24 cellular contexts compared by ENCODE assay signal in genomic region chr9:120776788-120777187, GRCh38. TPM values are rescaled to one million over a fixed set of nuclear protein-coding genes. Genes with fewer than 3 reads are reported as not detected.
DNase-seq lines count a peak whose midpoint lies in the region; ATAC-seq and TF ChIP-seq lines count a peak whose summit lies in the region.
"Had no signal": no experiment of that assay in that cellular context is flagged by ENCODE, and none has a peak within 500 bp of the region (broad histone marks: within the 10 kb centered on the region; RNA-seq: fewer than 3 reads in every experiment).

No MANE protein-coding gene starts in this region.

- peak overlapping the region; percentile 60 for H3K27ac ChIP-seq in smooth muscle cell (ENCODE audit: low read depth)
- H3K27ac ChIP-seq in substantia nigra (ENCODE audit: low read depth, low read length, poor library complexity, severe bottlenecking) = no peak overlapping the region
- H3K27ac ChIP-seq: GM23248, SJCRH30 had no signal

- intact Hi-C loops in activated T-helper 2 cell treated with anti-CD3 and anti-CD28 coated beads, Interferon-gamma antibody, Interleukin-2, Interleukin-4, amounts not matched to agents 10 μg/mL and 5 μg/mL and 100 μg/mL, durations not matched to agents 14 hours and 24 hours and 36 hours (cut with micrococcal nuclease) = no loop called here
- intact Hi-C loops in dendritic cell treated with granulocyte-macrophage colony-stimulating factor and Interleukin-4, amounts not matched to agents 40 ng/mL and 50 ng/mL, for 4 days (cut with micrococcal nuclease) = no loop called here

- no peaks in the 10 kb centered on the region for H3K9me3 Mint-ChIP-seq in activated naive CD4-positive, alpha-beta T cell treated with anti-CD3 and anti-CD28 coated beads, Interleukin-2, amount 50 U/mL, for 24 hours
- H3K9me3 Mint-ChIP-seq in activated naive CD4-positive, alpha-beta T cell treated with anti-CD3 and anti-CD28 coated beads, Interleukin-2, amount 10 ng/mL, durations not matched to agents 7 days and 5 days = no peaks in the 10 kb centered on the region
- H3K9me3 Mint-ChIP-seq in activated T-helper 2 cell treated with anti-CD3 and anti-CD28 coated beads, Interferon-gamma antibody, Interleukin-2, Interleukin-4, amounts not matched to agents 10 μg/mL and 5 μg/mL and 100 μg/mL, durations not matched to agents 14 hours and 24 hours and 36 hours = no peaks in the 10 kb centered on the region
- no peaks in the 10 kb centered on the region for H3K9me3 Mint-ChIP-seq in dendritic cell treated with granulocyte-macrophage colony-stimulating factor and Interleukin-4, amounts not matched to agents 40 ng/mL and 50 ng/mL, for 4 days
- H3K9me3 Mint-ChIP-seq: CD8-positive, alpha-beta memory T cell; H9; HFFc6 had no signal

- no peaks in the 10 kb centered on the region for H3K4me1 ChIP-seq in smooth muscle cell (ENCODE audit: low read depth)
- H3K4me1 ChIP-seq: SJCRH30 had no signal

- no peak for TF ChIP-seq CTCF in smooth muscle cell (IDR thresholded peaks at IDR 0.05; ENCODE audit: borderline replicate concordance, insufficient read depth, poor library complexity, severe bottlenecking)

- no peaks in the 10 kb centered on the region for H3K27me3 ChIP-seq in smooth muscle cell (ENCODE audit: low read depth)
- H3K27me3 ChIP-seq: SJCRH30 had no signal

- no peak overlapping the region for H3K4me2 ChIP-seq in smooth muscle cell

- CTCF ChIA-PET in activated naive CD4-positive, alpha-beta T cell treated with anti-CD3 and anti-CD28 coated beads, Interleukin-2, amount 10 ng/mL, durations not matched to agents 7 days and 5 days (lab: Charles Lee) = no interaction called here

- no peak for ATAC-seq in GM19397 (IDR thresholded peaks at IDR 0.05; ENCODE audit: unreplicated experiment)
- ATAC-seq: Panc1 had no signal

- H3K79me2 ChIP-seq in smooth muscle cell (ENCODE audit: low read depth) = peaks cover 19% of the 10 kb centered on the region

- H3K4me3 ChIP-seq in smooth muscle cell = no peak overlapping the region
- H3K4me3 ChIP-seq: GM23248, SJCRH30 had no signal

- DNase-seq in activated naive CD4-positive, alpha-beta T cell treated with anti-CD3 and anti-CD28 coated beads, Interleukin-2, amount 10 ng/mL, durations not matched to agents 7 days and 5 days = no peak
- no peak for DNase-seq in activated T-helper 2 cell treated with anti-CD3 and anti-CD28 coated beads, Interferon-gamma antibody, Interleukin-2, Interleukin-4, amounts not matched to agents 10 μg/mL and 5 μg/mL and 100 μg/mL, durations not matched to agents 14 hours and 24 hours and 36 hours (ENCODE audit: low spot score)
- DNase-seq in smooth muscle cell (lab: John Stamatoyannopoulos, UW; ENCODE audit: unreplicated experiment) (no peak), substantia nigra (lab: John Stamatoyannopoulos, UW) (no peak), cerebellar cortex (ENCODE audit: low spot score) (no peak)
- DNase-seq: 8988T; AML-193; C1 segment of cervical spinal cord; CD8-positive, alpha-beta memory T cell; GM23248; H9; HFFc6; NCI-H1105; NCI-H146; NCI-H2081; NCI-H2171; NCI-H345; NCI-H524; NCI-H774; SJCRH30 had no signal

- no peaks in the 10 kb centered on the region for H3K9me3 ChIP-seq in smooth muscle cell (replicated peaks; ENCODE audit: low read depth)
- H3K9me3 ChIP-seq: SJCRH30 had no signal

- H3K27ac Mint-ChIP-seq in activated naive CD4-positive, alpha-beta T cell treated with anti-CD3 and anti-CD28 coated beads, Interleukin-2, amount 50 U/mL, for 24 hours = peak overlapping the region; percentile 32
- H3K27ac Mint-ChIP-seq in activated naive CD4-positive, alpha-beta T cell treated with anti-CD3 and anti-CD28 coated beads, Interleukin-2, amount 10 ng/mL, durations not matched to agents 7 days and 5 days = no peak overlapping the region
- H3K27ac Mint-ChIP-seq in activated T-helper 2 cell treated with anti-CD3 and anti-CD28 coated beads, Interferon-gamma antibody, Interleukin-2, Interleukin-4, amounts not matched to agents 10 μg/mL and 5 μg/mL and 100 μg/mL, durations not matched to agents 14 hours and 24 hours and 36 hours = peak overlapping the region; percentile 47
- peak overlapping the region; percentile 5 for H3K27ac Mint-ChIP-seq in dendritic cell treated with granulocyte-macrophage colony-stimulating factor and Interleukin-4, amounts not matched to agents 40 ng/mL and 50 ng/mL, for 4 days
- H3K27ac Mint-ChIP-seq: H9, HFFc6 had no signal

- peaks cover 20% of the 10 kb centered on the region for H3K4me1 Mint-ChIP-seq in activated naive CD4-positive, alpha-beta T cell treated with anti-CD3 and anti-CD28 coated beads, Interleukin-2, amount 50 U/mL, for 24 hours
- H3K4me1 Mint-ChIP-seq in activated naive CD4-positive, alpha-beta T cell treated with anti-CD3 and anti-CD28 coated beads, Interleukin-2, amount 10 ng/mL, durations not matched to agents 7 days and 5 days = peaks cover 5% of the 10 kb centered on the region
- H3K4me1 Mint-ChIP-seq in activated T-helper 2 cell treated with anti-CD3 and anti-CD28 coated beads, Interferon-gamma antibody, Interleukin-2, Interleukin-4, amounts not matched to agents 10 μg/mL and 5 μg/mL and 100 μg/mL, durations not matched to agents 14 hours and 24 hours and 36 hours (ENCODE audit: low read depth) = peaks cover 10% of the 10 kb centered on the region
- peaks cover under 1% of the 10 kb centered on the region for H3K4me1 Mint-ChIP-seq in dendritic cell treated with granulocyte-macrophage colony-stimulating factor and Interleukin-4, amounts not matched to agents 40 ng/mL and 50 ng/mL, for 4 days (ENCODE audit: low read depth)
- H3K4me1 Mint-ChIP-seq: H9 had no signal

- peaks cover 18% of the 10 kb centered on the region for H3K36me3 Mint-ChIP-seq in activated naive CD4-positive, alpha-beta T cell treated with anti-CD3 and anti-CD28 coated beads, Interleukin-2, amount 50 U/mL, for 24 hours
- H3K36me3 Mint-ChIP-seq in activated naive CD4-positive, alpha-beta T cell treated with anti-CD3 and anti-CD28 coated beads, Interleukin-2, amount 10 ng/mL, durations not matched to agents 7 days and 5 days = peaks cover 55% of the 10 kb centered on the region
- peaks cover 70% of the 10 kb centered on the region for H3K36me3 Mint-ChIP-seq in activated T-helper 2 cell treated with anti-CD3 and anti-CD28 coated beads, Interferon-gamma antibody, Interleukin-2, Interleukin-4, amounts not matched to agents 10 μg/mL and 5 μg/mL and 100 μg/mL, durations not matched to agents 14 hours and 24 hours and 36 hours (ENCODE audit: low read depth)
- H3K36me3 Mint-ChIP-seq in dendritic cell treated with granulocyte-macrophage colony-stimulating factor and Interleukin-4, amounts not matched to agents 40 ng/mL and 50 ng/mL, for 4 days (ENCODE audit: low read depth) = peaks cover 85% of the 10 kb centered on the region

- no peak overlapping the region for H3K9ac ChIP-seq in smooth muscle cell (ENCODE audit: low read depth)
- H3K9ac ChIP-seq: GM23248 had no signal

- peaks cover 3% of the 10 kb centered on the region for H3K36me3 ChIP-seq in smooth muscle cell (ENCODE audit: low read depth)

- WGBS in smooth muscle cell (ENCODE audit: low lambda C conversion rate) = 92% methylated on average over 1 of the region's 1 CpG

- H3F3A ChIP-seq in smooth muscle cell (ENCODE audit: low read depth) = no peaks in the 10 kb centered on the region

- no peak overlapping the region for H3K4me3 Mint-ChIP-seq in activated naive CD4-positive, alpha-beta T cell treated with anti-CD3 and anti-CD28 coated beads, Interleukin-2, amount 50 U/mL, for 24 hours
- no peak overlapping the region for H3K4me3 Mint-ChIP-seq in activated naive CD4-positive, alpha-beta T cell treated with anti-CD3 and anti-CD28 coated beads, Interleukin-2, amount 10 ng/mL, durations not matched to agents 7 days and 5 days
- H3K4me3 Mint-ChIP-seq in activated T-helper 2 cell treated with anti-CD3 and anti-CD28 coated beads, Interferon-gamma antibody, Interleukin-2, Interleukin-4, amounts not matched to agents 10 μg/mL and 5 μg/mL and 100 μg/mL, durations not matched to agents 14 hours and 24 hours and 36 hours (ENCODE audit: low read depth) = no peak overlapping the region
- no peak overlapping the region for H3K4me3 Mint-ChIP-seq in dendritic cell treated with granulocyte-macrophage colony-stimulating factor and Interleukin-4, amounts not matched to agents 40 ng/mL and 50 ng/mL, for 4 days
- H3K4me3 Mint-ChIP-seq: CD8-positive, alpha-beta memory T cell; H9; HFFc6 had no signal

- H2AFZ ChIP-seq in smooth muscle cell (ENCODE audit: low read depth) = no peak overlapping the region
- H2AFZ ChIP-seq: GM23248 had no signal

- no peaks in the 10 kb centered on the region for H3K27me3 Mint-ChIP-seq in activated naive CD4-positive, alpha-beta T cell treated with anti-CD3 and anti-CD28 coated beads, Interleukin-2, amount 50 U/mL, for 24 hours
- H3K27me3 Mint-ChIP-seq in activated naive CD4-positive, alpha-beta T cell treated with anti-CD3 and anti-CD28 coated beads, Interleukin-2, amount 10 ng/mL, durations not matched to agents 7 days and 5 days = no peaks in the 10 kb centered on the region
- H3K27me3 Mint-ChIP-seq in activated T-helper 2 cell treated with anti-CD3 and anti-CD28 coated beads, Interferon-gamma antibody, Interleukin-2, Interleukin-4, amounts not matched to agents 10 μg/mL and 5 μg/mL and 100 μg/mL, durations not matched to agents 14 hours and 24 hours and 36 hours (ENCODE audit: low read depth) = no peaks in the 10 kb centered on the region
- H3K27me3 Mint-ChIP-seq in dendritic cell treated with granulocyte-macrophage colony-stimulating factor and Interleukin-4, amounts not matched to agents 40 ng/mL and 50 ng/mL, for 4 days = no peaks in the 10 kb centered on the region
- H3K27me3 Mint-ChIP-seq: CD8-positive, alpha-beta memory T cell had no signal

- peaks cover 33% of the 10 kb centered on the region for H4K20me1 ChIP-seq in smooth muscle cell (ENCODE audit: low read depth)

RNA-seq across cellular contexts. Expression of gene FBXW2, which starts 16.4 kb away (rescaled TPM):
- 79.7 and 80.2 TPM in 2 replicates for total RNA-seq in activated T-helper 2 cell treated with anti-CD3 and anti-CD28 coated beads, Interferon-gamma antibody, Interleukin-2, Interleukin-4, amounts not matched to agents 10 μg/mL and 5 μg/mL and 100 μg/mL, durations not matched to agents 14 hours and 24 hours and 36 hours
- total RNA-seq in smooth muscle cell = 17.2 and 35.4 TPM in 2 replicates
- polyA plus RNA-seq in smooth muscle cell = 22.1 and 28.6 TPM in 2 replicates
